ENCODE assay signal across 22 cellular contexts in genomic region chr2:46512185-46512584, GRCh38. TPM values are rescaled to one million over a fixed set of nuclear protein-coding genes. Genes with fewer than 3 reads are reported as not detected.
"Had no signal": no experiment of that assay in that cellular context is flagged by ENCODE, and none has a peak within 500 bp of the region (broad histone marks: within the 10 kb centered on the region; RNA-seq: fewer than 3 reads in every experiment).

No MANE protein-coding gene starts in this region.

- DNase-seq: IMR-90, KG1, MG63, NCI-H1092 treated with DMSO at 0.1 percent for 48 hours, NCI-H1436, NCI-H187, NCI-H2029, NCI-H2081 treated with DMSO at 0.1 percent for 48 hours, NCI-H2171, NCI-H226, NCI-H446, NCI-H510A, NCI-H524 treated with DMSO at 0.1 percent for 48 hours, NCI-H69, NCI-H774, PC-3, SHP77, SK-N-SH had no signal

- H3K27ac ChIP-seq: RWPE1 had no signal

- H3K9ac ChIP-seq: SK-N-SH had no signal

- H3K9me2 ChIP-seq: SK-N-SH had no signal

- H3K4me3 ChIP-seq: MG63 had no signal

- ATAC-seq: Panc1, PC-3 had no signal

- H3K36me3 ChIP-seq: MG63 had no signal

- H3K4me2 ChIP-seq: SK-N-SH had no signal

- H3K27me3 ChIP-seq: MG63 had no signal

RNA-seq across cellular contexts. Expression of gene TMEM247, which starts 32.8 kb away (rescaled TPM):
- total RNA-seq: HT-29, IMR-90, PC-3, SK-MEL-5 had no signal
